Comparison of ENCODE assay signal across 8 cellular contexts in genomic region chr14:105481886-105482454, GRCh38. TPM values are rescaled to one million over a fixed set of nuclear protein-coding genes. Genes with fewer than 3 reads are reported as not detected.
A peak's percentile ranks its signal among the peaks of the same experiment; 100 is the strongest.
DNase-seq lines count a peak whose midpoint lies in the region; FAIRE-seq and TF ChIP-seq lines count a peak whose summit lies in the region.

No MANE protein-coding gene starts in this region.

- peak overlapping the region; percentile 75 for H3K4me3 ChIP-seq in osteoblast (ENCODE audit: insufficient read depth, low read length)
- H3K4me3 ChIP-seq in suprapubic skin = peak overlapping the region; percentile 44

- peak overlapping the region; percentile 51 for H2AFZ ChIP-seq in osteoblast (ENCODE audit: low read length)

- H3K27me3 ChIP-seq in osteoblast (ENCODE audit: insufficient read depth, low read length) (peaks cover 10% of the 10 kb centered on the region), suprapubic skin (no peaks in the 10 kb centered on the region)

- H3K4me1 ChIP-seq in osteoblast (ENCODE audit: insufficient read depth, low read length) (peaks cover 19% of the 10 kb centered on the region), suprapubic skin (peaks cover 75% of the 10 kb centered on the region)

- no peak for TF ChIP-seq EP300 in suprapubic skin (IDR thresholded peaks at IDR 0.05)

- 2% methylated on average over 18 of the region's 18 CpGs for WGBS in suprapubic skin

- H3K36me3 ChIP-seq in osteoblast (ENCODE audit: insufficient read depth, low read length) (no peaks in the 10 kb centered on the region), suprapubic skin (peaks cover 8% of the 10 kb centered on the region)

- peak overlapping the region; percentile 94 for H3K4me2 ChIP-seq in osteoblast (ENCODE audit: insufficient read depth, low read length)

- TF ChIP-seq CTCF in osteoblast (IDR thresholded peaks at IDR 0.05; ENCODE audit: extremely low read depth, low read depth, low read length) (no peak), suprapubic skin (IDR thresholded peaks at IDR 0.05) (no peak)

- H3K79me2 ChIP-seq in osteoblast (ENCODE audit: insufficient read depth, low read length) = peaks cover 4% of the 10 kb centered on the region

- no peaks in the 10 kb centered on the region for H3K9me3 ChIP-seq in osteoblast (ENCODE audit: low read depth, low read length)
- H3K9me3 ChIP-seq in suprapubic skin = no peaks in the 10 kb centered on the region

- H3K27ac ChIP-seq in osteoblast (ENCODE audit: low read depth, low read length) = peak overlapping the region; percentile 99
- H3K27ac ChIP-seq in suprapubic skin = peak overlapping the region; percentile 90

- no peaks in the 10 kb centered on the region for H4K20me1 ChIP-seq in osteoblast (ENCODE audit: insufficient read depth, low read length)

- peak; percentile 97 for FAIRE-seq in H54 (lab: Jason Lieb, UNC)

- TF ChIP-seq POLR2A in H54 (IDR thresholded peaks at IDR 0.05; ENCODE audit: low read depth, low read length) (no peak), suprapubic skin (IDR thresholded peaks at IDR 0.05) (peak in 1 of 2 donors; percentile 58)

- DNase-seq in DMS 273 (lab: John Stamatoyannopoulos, UW; ENCODE audit: unreplicated experiment) (peak; percentile 95), H54 (ENCODE audit: insufficient read length, low spot score) (peak; percentile 99), MV-4-11 (lab: John Stamatoyannopoulos, UW) (peak; percentile 94), SK-N-DZ (ENCODE audit: low spot score) (peak; percentile 60), germinal center (ENCODE audit: low spot score) (peak; percentile 89), osteoblast (ENCODE audit: insufficient read length, low spot score, missing footprints) (peak; percentile 100), suprapubic skin (ENCODE audit: low spot score in 2 of 2) (peak; percentile 99)
- peak; percentile 82 for DNase-seq in activated naive CD4-positive, alpha-beta T cell treated with anti-CD3 and anti-CD28 coated beads, Interleukin-2, amount 50 U/mL, for 16 hours

RNA-seq across cellular contexts. Expression of gene CRIP1, which starts 4.7 kb away (rescaled TPM):
- polyA plus RNA-seq in SK-N-DZ (2014; cell fraction: cytosol; rRNA removed) = 3.4 and 16.0 TPM in 2 replicates
- 12.6 and 15.0 TPM in 2 replicates for polyA plus RNA-seq in SK-N-DZ (2014; cell fraction: nucleus; rRNA removed)
- total RNA-seq in osteoblast = 5.0 and 8.7 TPM in 2 replicates
- 100 to 1,000 TPM in 1 of 4 donors, 10 to 100 TPM in 3; 28.6 to 140 (median 76.2) TPM for total RNA-seq in suprapubic skin

RNA-seq across cellular contexts. Expression of gene CRIP2, which starts 7.3 kb away (rescaled TPM):
- polyA plus RNA-seq in SK-N-DZ (2014; cell fraction: cytosol; rRNA removed) = 71.3 and 72.7 TPM in 2 replicates
- polyA plus RNA-seq in SK-N-DZ (2014; cell fraction: nucleus; rRNA removed) = 64.4 and 76.4 TPM in 2 replicates
- total RNA-seq in osteoblast (31.5 and 43.8 TPM in 2 replicates), suprapubic skin (100 to 1,000 TPM in 2 of 4 donors, 10 to 100 TPM in 2; 70.7 to 140 (median 104) TPM)

RNA-seq across cellular contexts. Expression of gene TEDC1, which starts 9.1 kb away (rescaled TPM):
- polyA plus RNA-seq in SK-N-DZ (2014; cell fraction: cytosol; rRNA removed) = 20.8 and 25.6 TPM in 2 replicates
- 52.0 and 85.2 TPM in 2 replicates for polyA plus RNA-seq in SK-N-DZ (2014; cell fraction: nucleus; rRNA removed)
- 3.2 and 5.1 TPM in 2 replicates for total RNA-seq in osteoblast
- 10 to 100 TPM; 11.4 to 41.0 (median 14.0) TPM for total RNA-seq in suprapubic skin

RNA-seq across cellular contexts. Expression of gene TMEM121, which starts 44.4 kb away (rescaled TPM):
- polyA plus RNA-seq in SK-N-DZ (2014; cell fraction: cytosol; rRNA removed) = 1.8 and 3.6 TPM in 2 replicates
- polyA plus RNA-seq in SK-N-DZ (2014; cell fraction: nucleus; rRNA removed) = 2.1 and 3.1 TPM in 2 replicates
- total RNA-seq in osteoblast (1.8 and 2.7 TPM in 2 replicates), suprapubic skin (1 to 10 TPM; 1.7 to 4.2 (median 2.7) TPM)

Comparison
In these comparisons a context has a peak if more than half of its experiments do, and no peak if none do; other contexts are left out.
1. Peak in every context shown above with its lines: DNase-seq, H3K4me3 ChIP-seq and H3K27ac ChIP-seq.